In the genomic region with DNA sequence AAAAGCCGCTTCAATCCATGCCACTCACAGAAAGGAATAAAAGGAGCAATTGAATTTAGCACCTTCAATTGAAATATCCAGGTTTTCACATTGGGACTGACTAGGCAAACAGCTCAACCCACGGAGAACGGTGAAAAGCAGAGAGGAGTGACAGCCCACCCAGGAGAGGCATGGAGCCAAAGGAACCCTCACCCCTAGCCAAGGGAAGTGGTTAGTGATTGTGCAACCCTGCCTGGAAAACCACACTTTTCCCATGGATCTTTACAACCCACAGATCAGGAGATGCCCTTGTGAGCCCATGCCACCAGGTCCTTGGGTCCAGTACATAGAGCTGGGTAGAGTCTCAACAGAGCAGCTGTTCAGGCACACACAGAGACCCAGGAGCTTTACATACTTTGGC, we compare ENCODE assay signal across 22 cellular contexts.
"Had no signal": no experiment of that assay in that cellular context is flagged by ENCODE, and none has a peak within 500 bp of the region (broad histone marks: within the 10 kb centered on the region; RNA-seq: fewer than 3 reads in every experiment).

No MANE protein-coding gene starts in this region.

- H3K27ac ChIP-seq: HL-60, KMS-11, RWPE1 had no signal

- H3K9ac ChIP-seq: KMS-11 had no signal

- ATAC-seq: K562, Panc1, PC-3, SK-N-SH treated with all-trans-retinoic acid at 6 μM for 48 hours had no signal

- FAIRE-seq: K562 had no signal

- H3K4me3 ChIP-seq: K562 had no signal

- DNase-seq: Kasumi-1, MM.1S, NCI-H1105, NCI-H1417, NCI-H146, NCI-H1694 treated with DMSO at 0.1 percent for 48 hours, NCI-H1930, NCI-H2081, NCI-H2107, NCI-H2227 treated with DMSO at 0.1 percent for 48 hours, NCI-H524 treated with DMSO at 0.1 percent for 48 hours, NCI-H69, NCI-H774, PC-3, SHP77, T-helper 1 cell had no signal

- H3K4me2 ChIP-seq: KMS-11 had no signal
